Comparison of ENCODE assay signal across 39 cellular contexts in genomic region chr18:13244135-13244534, GRCh38. TPM values are rescaled to one million over a fixed set of nuclear protein-coding genes. Genes with fewer than 3 reads are reported as not detected.
DNase-seq lines count a peak whose midpoint lies in the region; ATAC-seq, FAIRE-seq and TF ChIP-seq lines count a peak whose summit lies in the region.
"Had no signal": no experiment of that assay in that cellular context is flagged by ENCODE, and none has a peak within 500 bp of the region (broad histone marks: within the 10 kb centered on the region; RNA-seq: fewer than 3 reads in every experiment).

No MANE protein-coding gene starts in this region.

- TF ChIP-seq CTCF in HEK293 (tag by site-specific recombination; IDR thresholded peaks at IDR 0.05): no peak
- no peak for TF ChIP-seq CTCF in neural progenitor cell (IDR thresholded peaks at IDR 0.05)
- no peak for TF ChIP-seq CTCF in chondrocyte (IDR thresholded peaks at IDR 0.05)

- WGBS in right cardiac atrium: 85% methylated on average over 1 of the region's 1 CpG

- ATAC-seq in right cardiac atrium (no peak), GM18517 (IDR thresholded peaks at IDR 0.05; ENCODE audit: unreplicated experiment) (no peak)
- ATAC-seq: A549; CD8-positive, alpha-beta T cell had no signal

- intact Hi-C loops in cardiac septum (cut with DNase I): no loop called here
- intact Hi-C loops in right cardiac atrium (cut with DNase I): no loop called here

- H3F3A ChIP-seq in neural progenitor cell (ENCODE audit: low read depth): peaks cover 10% of the 10 kb centered on the region

- no peak overlapping the region for H3K4me2 ChIP-seq in neural progenitor cell
- H3K4me2 ChIP-seq: A549; BLaER1; BLaER1 treated with 17β-estradiol and CSF1 and Interleukin-3, amounts not matched to agents 10 nM and 100 nM had no signal

- H3K4me3 ChIP-seq in right cardiac atrium (ENCODE audit: low read length): no peak overlapping the region
- H3K4me3 ChIP-seq in HEK293 (ENCODE audit: low read depth, low read length): no peak overlapping the region
- no peak overlapping the region for H3K4me3 ChIP-seq in neural progenitor cell
- H3K4me3 ChIP-seq: A549; BLaER1; BLaER1 treated with 17β-estradiol and CSF1 and Interleukin-3, amounts not matched to agents 10 nM and 100 nM had no signal

- H4K20me1 ChIP-seq in neural progenitor cell (ENCODE audit: low read depth): no peaks in the 10 kb centered on the region

- no peak for FAIRE-seq in GM12892 (lab: Jason Lieb, UNC)
- FAIRE-seq: A204.1, A549, D721Med had no signal

- no peaks in the 10 kb centered on the region; a peak in 1 of 3 replicates for H3K36me3 ChIP-seq in HEK293 (ENCODE audit: control insufficient read depth in 2 of 2, insufficient read depth in 1 of 2, low read length in 2 of 2)
- H3K36me3 ChIP-seq in neural progenitor cell: no peaks in the 10 kb centered on the region
- H3K36me3 ChIP-seq: BE2C had no signal

- H3K4me3 Mint-ChIP-seq in neural progenitor cell: no peak overlapping the region
- H3K4me3 Mint-ChIP-seq in chondrocyte (ENCODE audit: unreplicated experiment): no peak overlapping the region
- H3K4me3 Mint-ChIP-seq: B cell; CD14-positive monocyte; CD4-positive, alpha-beta memory T cell; CD4-positive, alpha-beta T cell; CD4-positive, CD25-positive, alpha-beta regulatory T cell; CD8-positive, alpha-beta memory T cell; CD8-positive, alpha-beta T cell had no signal

- peak; percentile 9 for DNase-seq in cardiac septum (ENCODE audit: low spot score)
- no peak for DNase-seq in right cardiac atrium
- no peak for DNase-seq in neural progenitor cell (ENCODE audit: low spot score)
- DNase-seq in ureter (ENCODE audit: low spot score): peak; percentile 29
- no peak for DNase-seq in chondrocyte (ENCODE audit: low spot score)
- no peak for DNase-seq in GM12892 (ENCODE audit: insufficient read length)
- DNase-seq: 8988T; ACHN; AML-193; BE2C; C1 segment of cervical spinal cord; Caco-2; Calu3; CD4-positive, alpha-beta memory T cell; CD4-positive, alpha-beta T cell; CD4-positive, CD25-positive, alpha-beta regulatory T cell; CD8-positive, alpha-beta memory T cell; COR-L47; DMS 273 treated with DMSO at 0.1 percent for 48 hours; DMS153; DMS53; DMS79; DMS79 treated with DMSO at 0.1 percent for 48 hours; DND-41; EL had no signal

- H3K79me2 ChIP-seq in neural progenitor cell (ENCODE audit: low read depth): no peaks in the 10 kb centered on the region

- H3K4me1 ChIP-seq in right cardiac atrium (ENCODE audit: control insufficient read depth, insufficient read depth, low read length): peaks cover 4% of the 10 kb centered on the region
- H3K4me1 ChIP-seq in HEK293 (ENCODE audit: control insufficient read depth, insufficient read depth, low read length): peaks cover 3% of the 10 kb centered on the region; the same call in 1 of the 2 replicates
- H3K4me1 ChIP-seq in neural progenitor cell: peaks cover 12% of the 10 kb centered on the region
- H3K4me1 ChIP-seq: A549, BE2C, Caco-2 had no signal

- peaks cover 21% of the 10 kb centered on the region for H3K4me1 Mint-ChIP-seq in neural progenitor cell
- H3K4me1 Mint-ChIP-seq in chondrocyte (ENCODE audit: low read depth): peaks cover 12% of the 10 kb centered on the region
- H3K4me1 Mint-ChIP-seq: B cell; CD14-positive monocyte; CD8-positive, alpha-beta memory T cell had no signal

- TF ChIP-seq POLR2A in GM12892 (IDR thresholded peaks at IDR 0.05; ENCODE audit: low read depth, low read length): no peak

- H3K9ac ChIP-seq in neural progenitor cell: no peak overlapping the region
- H3K9ac ChIP-seq: BLaER1; BLaER1 treated with 17β-estradiol and CSF1 and Interleukin-3, amounts not matched to agents 10 nM and 100 nM had no signal

- H3K27ac Mint-ChIP-seq in neural progenitor cell (peak overlapping the region; percentile 22), chondrocyte (ENCODE audit: unreplicated experiment) (no peak overlapping the region)
- H3K27ac Mint-ChIP-seq: B cell; CD14-positive monocyte; CD4-positive, alpha-beta memory T cell; CD4-positive, alpha-beta T cell; CD8-positive, alpha-beta memory T cell; CD8-positive, alpha-beta T cell had no signal

- H3K9me3 Mint-ChIP-seq in neural progenitor cell (peaks cover 3% of the 10 kb centered on the region), chondrocyte (ENCODE audit: low read depth) (no peaks in the 10 kb centered on the region)
- H3K9me3 Mint-ChIP-seq: CD4-positive, alpha-beta T cell; CD8-positive, alpha-beta T cell had no signal

- H3K27ac ChIP-seq in right cardiac atrium (ENCODE audit: low read length) (no peak overlapping the region), HEK293 (ENCODE audit: extremely low read depth, low read depth, low read length) (no peak overlapping the region), neural progenitor cell (no peak overlapping the region)
- H3K27ac ChIP-seq: 22Rv1; A549; BLaER1; BLaER1 treated with 17β-estradiol and CSF1 and Interleukin-3, amounts not matched to agents 10 nM and 100 nM; C4-2B had no signal

- H3K36me3 Mint-ChIP-seq in neural progenitor cell (peaks cover 11% of the 10 kb centered on the region), chondrocyte (ENCODE audit: low read depth) (peaks cover 9% of the 10 kb centered on the region)
- H3K36me3 Mint-ChIP-seq: CD4-positive, alpha-beta memory T cell; CD8-positive, alpha-beta memory T cell had no signal

- H3K9me3 ChIP-seq in right cardiac atrium (ENCODE audit: control insufficient read depth, low read length) (no peaks in the 10 kb centered on the region), HEK293 (ENCODE audit: control insufficient read depth, insufficient read depth, low read depth, low read length) (no peaks in the 10 kb centered on the region), neural progenitor cell (ENCODE audit: low read depth) (no peaks in the 10 kb centered on the region)
- H3K9me3 ChIP-seq: A549, BE2C, Caco-2 had no signal

- H3K27me3 ChIP-seq in right cardiac atrium (ENCODE audit: control insufficient read depth, insufficient read depth): no peaks in the 10 kb centered on the region
- H3K27me3 ChIP-seq in neural progenitor cell: no peaks in the 10 kb centered on the region
- H3K27me3 ChIP-seq: BE2C; BLaER1; BLaER1 treated with 17β-estradiol and CSF1 and Interleukin-3, amounts not matched to agents 10 nM and 100 nM had no signal

- H3K27me3 Mint-ChIP-seq in neural progenitor cell (ENCODE audit: insufficient read depth, low read depth): peaks cover 9% of the 10 kb centered on the region
- H3K27me3 Mint-ChIP-seq in chondrocyte (ENCODE audit: low read depth): no peaks in the 10 kb centered on the region
- H3K27me3 Mint-ChIP-seq: B cell; CD4-positive, alpha-beta memory T cell; CD4-positive, alpha-beta T cell; CD4-positive, CD25-positive, alpha-beta regulatory T cell; CD8-positive, alpha-beta memory T cell had no signal

- CTCF ChIA-PET in HEK293 (lab: Yijun Ruan, JAX): no interaction called here

- no peak overlapping the region for H2AFZ ChIP-seq in neural progenitor cell (replicated peaks)

- POLR2A ChIA-PET in HEK293 (lab: Yijun Ruan, JAX): no interaction called here

TF ChIP-seq in HEK293, 187 proteins besides CTCF, POLR2A, EP300 and RAD21:
- peak; percentile 95 for TF ChIP-seq ZFHX2 (tag by site-specific recombination; conservative IDR thresholded peaks at IDR 0.05)
- TF ChIP-seq ZNF366 (tag by site-specific recombination; conservative IDR thresholded peaks at IDR 0.05): peak; percentile 50
- TF ChIP-seq ZNF391 (tag by site-specific recombination; IDR thresholded peaks at IDR 0.05; ENCODE audit: borderline replicate concordance, low read depth): no peak
- peak; percentile 99 for TF ChIP-seq EGR2 (tag by site-specific recombination; IDR thresholded peaks at IDR 0.05; ENCODE audit: low read depth)

RNA-seq across cellular contexts. Expression of gene LDLRAD4, which starts 25.6 kb away (rescaled TPM):
- total RNA-seq in cardiac septum (23.3 TPM), right cardiac atrium (100 to 1,000 TPM in 1 of 4 donors, 10 to 100 TPM in 3; 46.6 to 159 (median 70.0) TPM), neural progenitor cell (ENCODE audit: low replicate concordance) (0.28 and 0.65 TPM in 2 replicates), ureter (39.7 TPM), chondrocyte (78.2 to 229 TPM (median 80.5 TPM) in 3 replicates)
- polyA plus RNA-seq in right cardiac atrium: 25.7 TPM
- polyA plus RNA-seq in GM12892 (2012; ENCODE audit: missing spikeins): 23.1 TPM
- polyA plus RNA-seq: AG04450, BJ had no signal

Comparison
In these comparisons a context has a peak if more than half of its experiments do, and no peak if none do; other contexts are left out.
1. DNase-seq: peak in cardiac septum (single experiment) and ureter (single experiment); none in right cardiac atrium (0 of 3), neural progenitor cell (single experiment), chondrocyte (single experiment) and GM12892 (single experiment).
2. RNA of gene LDLRAD4, which starts 25.6 kb away (total RNA-seq): 78.2 to 229 TPM in chondrocyte, 46.6 to 159 TPM in right cardiac atrium, 39.7 TPM in ureter (single experiment) and 23.3 TPM in cardiac septum (single experiment); 0.28 to 0.65 TPM in neural progenitor cell; every median in the first group is over 10 times any median in the second.